Comparison of ENCODE assay signal across 11 cellular contexts in the genomic region with DNA sequence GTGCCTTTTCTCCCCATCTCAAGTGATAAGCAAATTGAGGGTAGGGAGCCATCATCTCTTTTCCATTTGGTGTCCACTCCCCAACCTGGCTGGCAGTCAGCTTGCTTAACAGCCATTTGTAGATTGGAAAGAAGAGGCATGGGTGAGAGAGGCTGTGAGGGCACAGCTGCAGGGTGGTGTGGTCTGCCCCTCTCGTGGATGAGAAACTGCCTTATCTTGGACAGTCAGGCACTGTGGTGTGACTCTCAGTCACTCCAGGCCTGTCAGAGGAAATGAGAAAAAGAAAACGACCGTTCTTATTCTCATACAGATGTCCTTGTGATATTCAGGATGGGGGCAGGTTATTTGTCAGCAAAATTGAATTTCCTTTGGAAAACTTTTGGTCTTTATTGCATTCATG.
DNase-seq lines count a peak whose midpoint lies in the region; ATAC-seq and TF ChIP-seq lines count a peak whose summit lies in the region.
"Had no signal": no experiment of that assay in that cellular context is flagged by ENCODE, and none has a peak within 500 bp of the region (broad histone marks: within the 10 kb centered on the region; RNA-seq: fewer than 3 reads in every experiment).

No MANE protein-coding gene starts in this region.

- peak; percentile 74 for ATAC-seq in HG03064 (IDR thresholded peaks at IDR 0.05; ENCODE audit: low read depth, unreplicated experiment)
- no peak for ATAC-seq in T-helper 17 cell
- ATAC-seq: gastroesophageal sphincter had no signal

- H3K9me3 ChIP-seq in T-helper 17 cell (ENCODE audit: control insufficient read depth, low read length, poor library complexity, severe bottlenecking): no peaks in the 10 kb centered on the region
- H3K9me3 ChIP-seq: gastroesophageal sphincter had no signal

- no peaks in the 10 kb centered on the region for H3K27me3 Mint-ChIP-seq in T-helper 17 cell

- no peak for TF ChIP-seq CTCF in GM12865 (IDR thresholded peaks at IDR 0.05; ENCODE audit: insufficient read depth, low read depth, low read length, missing control alignments)

- peaks cover 2% of the 10 kb centered on the region for H3K36me3 Mint-ChIP-seq in T-helper 17 cell (ENCODE audit: low read depth)

- H3K4me3 Mint-ChIP-seq in T-helper 17 cell: no peak overlapping the region

- DNase-seq in GM12865 (ENCODE audit: low read depth): peak; percentile 61
- DNase-seq in T-helper 17 cell: no peak
- peak; percentile 62 for DNase-seq in myocyte (ENCODE audit: low read depth)
- no peak for DNase-seq in NCI-H146 (lab: John Stamatoyannopoulos, UW)
- DNase-seq in SIG-M5 (lab: John Stamatoyannopoulos, UW): no peak
- no peak for DNase-seq in kidney glomerular epithelial cell (lab: John Stamatoyannopoulos, UW)
- no peak for DNase-seq in glomerular visceral epithelial cell (ENCODE audit: extremely low spot score)
- DNase-seq: HCEC 1CT; stimulated activated CD4-positive, alpha-beta T cell treated with anti-CD3 and anti-CD28 coated beads, Interleukin-12 subunit alpha, Interleukin-12 subunit beta, amount 100 ng/mL, for 4 hours had no signal

- peak overlapping the region; percentile 43 for H3K27ac Mint-ChIP-seq in T-helper 17 cell

- H3K4me1 Mint-ChIP-seq in T-helper 17 cell: peaks cover 49% of the 10 kb centered on the region

- no peak overlapping the region for H3K4me3 ChIP-seq in GM12865 (ENCODE audit: low read depth, low read length)
- H3K4me3 ChIP-seq: gastroesophageal sphincter had no signal

Comparison
In these comparisons a context has a peak if more than half of its experiments do, and no peak if none do; other contexts are left out.
1. DNase-seq: peak in GM12865 (single experiment) and myocyte (single experiment); none in T-helper 17 cell (0 of 3), NCI-H146 (single experiment), SIG-M5 (single experiment), kidney glomerular epithelial cell (single experiment) and glomerular visceral epithelial cell (single experiment).